1 cellular context compared by ENCODE assay signal in genomic region chr17:68029512-68030215, GRCh38.
TF ChIP-seq lines count a peak whose summit lies in the region.

No MANE protein-coding gene starts in this region.

TF ChIP-seq in HepG2, 621 proteins besides CTCF, POLR2A, EP300 and RAD21 (continued from another document and continues in another):
- peak; percentile 50; the same call in 1 of the 2 replicates for TF ChIP-seq POGK (CRISPR knock-in tag; conservative IDR thresholded peaks at IDR 0.05)
- TF ChIP-seq NKX3-1 (CRISPR knock-in tag; IDR thresholded peaks at IDR 0.05): peak; percentile 85
- no peak for TF ChIP-seq PRDM15 (CRISPR knock-in tag; IDR thresholded peaks at IDR 0.05)
- TF ChIP-seq ZNF772 (CRISPR knock-in tag; IDR thresholded peaks at IDR 0.05): peak; percentile 86; the same call in 1 of the 2 replicates
- 0 out of 2 replicates have a peak, but pooled peaks have one; percentile 81 for TF ChIP-seq ZNF691 (CRISPR knock-in tag; IDR thresholded peaks at IDR 0.05; ENCODE audit: borderline replicate concordance, low read depth)
- TF ChIP-seq SP2 (CRISPR knock-in tag; IDR thresholded peaks at IDR 0.05): no peak
- 0 out of 2 replicates have a peak, but pooled peaks have one; percentile 16 for TF ChIP-seq ARNT2 (CRISPR knock-in tag; IDR thresholded peaks at IDR 0.05; ENCODE audit: low read depth)
- no peak for TF ChIP-seq IKZF4 (CRISPR knock-in tag; IDR thresholded peaks at IDR 0.05; ENCODE audit: borderline replicate concordance, low read depth, not compliant biosample characterization)
- TF ChIP-seq ERF (CRISPR knock-in tag; IDR thresholded peaks at IDR 0.05): peak; percentile 73
- no peak for TF ChIP-seq ZNF446 (CRISPR knock-in tag; IDR thresholded peaks at IDR 0.05)
- peak; percentile 88 for TF ChIP-seq HOXA3 (CRISPR knock-in tag; IDR thresholded peaks at IDR 0.05)
- TF ChIP-seq AHDC1 (CRISPR knock-in tag; IDR thresholded peaks at IDR 0.05; ENCODE audit: borderline replicate concordance): no peak; the same call in 1 of the 2 replicates
- peak; percentile 83; the same call in 1 of the 2 replicates for TF ChIP-seq SNAPC2 (CRISPR knock-in tag; IDR thresholded peaks at IDR 0.05)
- TF ChIP-seq DRAP1 (CRISPR knock-in tag; IDR thresholded peaks at IDR 0.05): peak; percentile 91
- TF ChIP-seq ZNF740 (CRISPR knock-in tag; IDR thresholded peaks at IDR 0.05): no peak
- no peak for TF ChIP-seq ZNF543 (CRISPR knock-in tag; IDR thresholded peaks at IDR 0.05)
- TF ChIP-seq CBX1 (IDR thresholded peaks at IDR 0.05; ENCODE audit: low read depth): no peak
- TF ChIP-seq ZNF644 (CRISPR knock-in tag; IDR thresholded peaks at IDR 0.05; ENCODE audit: low read depth): peak; percentile 92
- no peak for TF ChIP-seq ZNF615 (CRISPR knock-in tag; IDR thresholded peaks at IDR 0.05; ENCODE audit: borderline replicate concordance)
- 0 out of 2 replicates have a peak, but pooled peaks have one; percentile 8 for TF ChIP-seq EHMT2 (IDR thresholded peaks at IDR 0.05; ENCODE audit: borderline replicate concordance, low read depth, low read length)
- no peak for TF ChIP-seq FOXP1 (IDR thresholded peaks at IDR 0.05)
- peak; percentile 82 for TF ChIP-seq FOXP1 (CRISPR knock-in tag; IDR thresholded peaks at IDR 0.05)
- 0 out of 2 replicates have a peak, but pooled peaks have one; percentile 70 for TF ChIP-seq SAFB2 (CRISPR knock-in tag; IDR thresholded peaks at IDR 0.05; ENCODE audit: borderline replicate concordance, low read depth)
- TF ChIP-seq NR3C1 (CRISPR knock-in tag; IDR thresholded peaks at IDR 0.05): no peak
- TF ChIP-seq ARID3A (IDR thresholded peaks at IDR 0.05; ENCODE audit: low read depth, low read length): peak; percentile 89
- 0 out of 2 replicates have a peak, but pooled peaks have one; percentile 8 for TF ChIP-seq ZNF816 (CRISPR knock-in tag; IDR thresholded peaks at IDR 0.05; ENCODE audit: borderline replicate concordance)
- TF ChIP-seq ATF3 (CRISPR knock-in tag; IDR thresholded peaks at IDR 0.05): no peak
- peak; percentile 71; the same call in 1 of the 2 replicates for TF ChIP-seq REL (CRISPR knock-in tag; conservative IDR thresholded peaks at IDR 0.05)
- TF ChIP-seq ZMYM3 (CRISPR knock-in tag; IDR thresholded peaks at IDR 0.05): no peak
- TF ChIP-seq ZNF83 (CRISPR knock-in tag; IDR thresholded peaks at IDR 0.05; ENCODE audit: borderline replicate concordance): no peak
- TF ChIP-seq KMT2B (CRISPR knock-in tag; IDR thresholded peaks at IDR 0.05): 0 out of 2 replicates have a peak, but pooled peaks have one; percentile 48
- TF ChIP-seq CCAR2 (optimal IDR thresholded peaks at IDR 0.05; ENCODE audit: low read depth, low read length): no peak
- TF ChIP-seq EEA1 (CRISPR knock-in tag; IDR thresholded peaks at IDR 0.05; ENCODE audit: borderline replicate concordance): 0 out of 2 replicates have a peak, but pooled peaks have one; percentile 27
- no peak for TF ChIP-seq PTBP1 (IDR thresholded peaks at IDR 0.05; ENCODE audit: low read depth, low read length, poor library complexity, severe bottlenecking)
- TF ChIP-seq MXI1 (IDR thresholded peaks at IDR 0.05; ENCODE audit: borderline replicate concordance, low read depth, low read length): peak; percentile 73; the same call in 2 of the 3 replicates
- TF ChIP-seq NR2C2 (CRISPR knock-in tag; IDR thresholded peaks at IDR 0.05; ENCODE audit: borderline replicate concordance): peak; percentile 68
- no peak for TF ChIP-seq CEBPZ (IDR thresholded peaks at IDR 0.05; ENCODE audit: low read length)
